Comparison of ENCODE assay signal across 13 cellular contexts in the genomic region with DNA sequence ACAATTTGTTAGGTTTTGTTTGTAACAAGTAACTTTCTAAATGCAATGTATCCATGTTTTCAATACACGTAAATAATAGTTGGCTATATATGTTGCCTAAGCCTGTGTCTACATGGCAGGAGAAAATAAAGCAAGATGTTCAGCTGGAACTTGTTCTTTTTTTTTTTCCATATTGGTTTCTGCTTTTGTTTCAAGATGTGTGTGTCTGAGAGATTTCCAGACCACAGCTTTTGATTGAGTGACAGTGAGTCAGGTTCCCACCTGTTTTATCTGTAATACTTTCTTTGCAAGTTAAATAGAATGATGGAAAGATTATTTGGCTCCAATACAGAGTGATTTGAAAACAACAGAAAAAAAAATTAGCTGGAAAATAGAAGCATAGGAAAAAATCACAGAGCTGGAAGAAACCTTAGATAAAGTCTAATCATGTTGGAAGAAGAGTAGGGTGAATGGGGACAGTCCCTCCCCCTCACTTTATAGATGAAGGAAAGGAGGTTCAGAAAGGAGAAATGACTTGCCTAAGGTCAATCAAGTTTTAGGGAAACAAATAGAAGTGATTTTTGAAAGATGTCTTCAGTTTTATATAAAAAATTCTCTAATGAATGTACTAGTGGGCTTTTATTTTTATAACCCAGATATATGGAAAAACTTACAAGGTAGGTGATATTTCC.
DNase-seq lines count a peak whose midpoint lies in the region; ATAC-seq lines count a peak whose summit lies in the region.
"Had no signal": no experiment of that assay in that cellular context is flagged by ENCODE, and none has a peak within 500 bp of the region (broad histone marks: within the 10 kb centered on the region; RNA-seq: fewer than 3 reads in every experiment).

No MANE protein-coding gene starts in this region.

- peak overlapping the region; percentile 71 for H3K27ac Mint-ChIP-seq in activated CD4-positive, alpha-beta T cell treated with anti-CD3 and anti-CD28 coated beads, Interleukin-2, amount 10 ng/mL, durations not matched to agents 24 days and 14 days
- H3K27ac Mint-ChIP-seq in activated naive CD8-positive, alpha-beta T cell treated with anti-CD3 and anti-CD28 coated beads for 36 hours, result peak overlapping the region; percentile 27
- H3K27ac Mint-ChIP-seq in stimulated activated naive B cell treated with anti-CD40 and anti-IgM and Interleukin-4, amounts not matched to agents 10 μg/mL and 1 μg/mL and 100 μg/mL, for 72 hours, result no peak overlapping the region
- H3K27ac Mint-ChIP-seq: IgD-negative memory B cell had no signal

- H3K4me3 Mint-ChIP-seq in activated CD4-positive, alpha-beta T cell treated with anti-CD3 and anti-CD28 coated beads, Interleukin-2, amount 10 ng/mL, durations not matched to agents 24 days and 14 days, result no peak overlapping the region
- no peak overlapping the region for H3K4me3 Mint-ChIP-seq in activated naive CD8-positive, alpha-beta T cell treated with anti-CD3 and anti-CD28 coated beads for 36 hours
- H3K4me3 Mint-ChIP-seq in stimulated activated naive B cell treated with anti-CD40 and anti-IgM and Interleukin-4, amounts not matched to agents 10 μg/mL and 1 μg/mL and 100 μg/mL, for 72 hours, result no peak overlapping the region
- H3K4me3 Mint-ChIP-seq: CD8-positive, alpha-beta memory T cell; IgD-negative memory B cell had no signal

- H3K36me3 Mint-ChIP-seq in activated CD4-positive, alpha-beta T cell treated with anti-CD3 and anti-CD28 coated beads, Interleukin-2, amount 10 ng/mL, durations not matched to agents 24 days and 14 days (ENCODE audit: low read depth), result no peaks in the 10 kb centered on the region
- peaks cover 2% of the 10 kb centered on the region for H3K36me3 Mint-ChIP-seq in activated naive CD8-positive, alpha-beta T cell treated with anti-CD3 and anti-CD28 coated beads for 36 hours
- no peaks in the 10 kb centered on the region for H3K36me3 Mint-ChIP-seq in stimulated activated naive B cell treated with anti-CD40 and anti-IgM and Interleukin-4, amounts not matched to agents 10 μg/mL and 1 μg/mL and 100 μg/mL, for 72 hours
- H3K36me3 Mint-ChIP-seq: IgD-negative memory B cell had no signal

- DNase-seq in activated CD4-positive, alpha-beta T cell treated with anti-CD3 and anti-CD28 coated beads, Interleukin-2, amount 10 ng/mL, durations not matched to agents 24 days and 14 days, result no peak
- no peak for DNase-seq in activated CD4-positive, alpha-beta T cell treated with anti-CD3 and anti-CD28 coated beads, Interleukin-2, amount 50 U/mL, for 4 hours
- DNase-seq in M059J (ENCODE audit: low read depth), result peak; percentile 25
- no peak for DNase-seq in activated naive CD8-positive, alpha-beta T cell treated with anti-CD3 and anti-CD28 coated beads for 36 hours
- DNase-seq in stimulated activated naive B cell treated with anti-CD40 and anti-IgM and Interleukin-4, amounts not matched to agents 10 μg/mL and 1 μg/mL and 100 μg/mL, for 72 hours, result no peak
- DNase-seq in activated gamma-delta T cell (lab: John Stamatoyannopoulos, UW), result no peak
- no peak for DNase-seq in GDM1 (lab: John Stamatoyannopoulos, UW)
- DNase-seq: CD8-positive, alpha-beta memory T cell; DND-41; NCI-H1417 treated with DMSO at 0.1 percent for 48 hours; NCI-H1930; NCI-H748 treated with DMSO at 0.1 percent for 48 hours had no signal

- H3K4me1 Mint-ChIP-seq in activated CD4-positive, alpha-beta T cell treated with anti-CD3 and anti-CD28 coated beads, Interleukin-2, amount 10 ng/mL, durations not matched to agents 24 days and 14 days, result peaks cover 25% of the 10 kb centered on the region
- peaks cover 50% of the 10 kb centered on the region for H3K4me1 Mint-ChIP-seq in activated naive CD8-positive, alpha-beta T cell treated with anti-CD3 and anti-CD28 coated beads for 36 hours
- H3K4me1 Mint-ChIP-seq in stimulated activated naive B cell treated with anti-CD40 and anti-IgM and Interleukin-4, amounts not matched to agents 10 μg/mL and 1 μg/mL and 100 μg/mL, for 72 hours, result peaks cover 4 to 5% of the 10 kb centered on the region in 2 donors

- peak; percentile 50 to 57 for ATAC-seq in stimulated activated naive B cell treated with anti-CD40 and anti-IgM and Interleukin-4, amounts not matched to agents 10 μg/mL and 1 μg/mL and 100 μg/mL, for 72 hours (replicated peaks)

- H3K27me3 Mint-ChIP-seq in activated CD4-positive, alpha-beta T cell treated with anti-CD3 and anti-CD28 coated beads, Interleukin-2, amount 10 ng/mL, durations not matched to agents 24 days and 14 days, result peaks cover 21% of the 10 kb centered on the region
- H3K27me3 Mint-ChIP-seq in activated naive CD8-positive, alpha-beta T cell treated with anti-CD3 and anti-CD28 coated beads for 36 hours, result peaks cover 48% of the 10 kb centered on the region
- peaks cover 9 to 10% of the 10 kb centered on the region in 2 donors for H3K27me3 Mint-ChIP-seq in stimulated activated naive B cell treated with anti-CD40 and anti-IgM and Interleukin-4, amounts not matched to agents 10 μg/mL and 1 μg/mL and 100 μg/mL, for 72 hours

- intact Hi-C loops in activated CD4-positive, alpha-beta T cell treated with anti-CD3 and anti-CD28 coated beads, Interleukin-2, amount 10 ng/mL, durations not matched to agents 24 days and 14 days (cut with micrococcal nuclease), result loop anchor here (2.0 to 10.0 kb wide), 5 partner anchors 114 to 546 kb away; no protein-coding TSS in a partner anchor

- H3K9me3 Mint-ChIP-seq in activated CD4-positive, alpha-beta T cell treated with anti-CD3 and anti-CD28 coated beads, Interleukin-2, amount 10 ng/mL, durations not matched to agents 24 days and 14 days, result no peaks in the 10 kb centered on the region
- H3K9me3 Mint-ChIP-seq in activated naive CD8-positive, alpha-beta T cell treated with anti-CD3 and anti-CD28 coated beads for 36 hours, result peaks cover 1% of the 10 kb centered on the region
- no peaks in the 10 kb centered on the region for H3K9me3 Mint-ChIP-seq in stimulated activated naive B cell treated with anti-CD40 and anti-IgM and Interleukin-4, amounts not matched to agents 10 μg/mL and 1 μg/mL and 100 μg/mL, for 72 hours
- H3K9me3 Mint-ChIP-seq: CD8-positive, alpha-beta memory T cell had no signal
